In genomic region chrX:54633641-54634040, GRCh38 we compare ENCODE assay signal across 24 cellular contexts.
DNase-seq lines count a peak whose midpoint lies in the region; ATAC-seq and TF ChIP-seq lines count a peak whose summit lies in the region.
"Had no signal": no experiment of that assay in that cellular context is flagged by ENCODE, and none has a peak within 500 bp of the region (broad histone marks: within the 10 kb centered on the region; RNA-seq: fewer than 3 reads in every experiment).

No MANE protein-coding gene starts in this region.

- intact Hi-C loops in thyroid gland (cut with DNase I) = loop anchor here (10.0 kb wide), 1 partner anchor 361 kb away; the partner anchor contains the start of gene PFKFB1

- H3K4me3 ChIP-seq in mesodermal cell (ENCODE audit: extremely low read depth, insufficient read depth, low read length, poor library complexity, severe bottlenecking) = no peak overlapping the region
- no peak overlapping the region for H3K4me3 ChIP-seq in thyroid gland (replicated peaks in 1 of 3)
- H3K4me3 ChIP-seq: esophagus muscularis mucosa, lower lobe of right lung, ovary, sigmoid colon, testis had no signal

- in situ Hi-C loops in ACHN (cut with HindIII; ENCODE audit: low pct_ligation_motif_present, low pct_unique_long_range_greater_than_20kb, low sequenced_read_pairs) = no loop called here

- TF ChIP-seq POLR2A in thyroid gland (IDR thresholded peaks at IDR 0.05) = no peak

- CTCF ChIA-PET in WTC11 (lab: Charles Lee) = interaction anchor here (1.6 to 2.1 kb wide), 2 partner anchors 27 to 153 kb away, joined by 4 to 6 read pairs; no protein-coding TSS in a partner anchor

- POLR2A ChIA-PET in WTC11 (lab: Charles Lee) = no interaction called here

- DNase-seq in ELF-1 (ENCODE audit: low read depth, low spot score) (peak; percentile 88), WTC11 (ENCODE audit: low spot score) (peak; percentile 29), fibroblast of gingiva (ENCODE audit: low read depth) (peak; percentile 14), ACHN (no peak), thyroid gland (no peak)
- no peak for DNase-seq in activated CD4-positive, alpha-beta T cell treated with anti-CD3 and anti-CD28 coated beads for 48 hours
- DNase-seq: activated CD4-positive, alpha-beta T cell treated with anti-CD3 and anti-CD28 coated beads, Interleukin-2, amount 50 U/mL, for 4 hours; activated effector memory CD4-positive, alpha-beta T cell treated with anti-CD3 and anti-CD28 coated beads, Interleukin-2, amount 50 U/mL, for 16 hours; caudate nucleus; DMS153; GOT3; head of caudate nucleus; lower lobe of right lung; NCI-H187; ovary; SIG-M5; sigmoid colon; testis had no signal

- H3K4me1 ChIP-seq in mesodermal cell (ENCODE audit: control insufficient read depth, insufficient read depth, low read length, poor library complexity, severe bottlenecking) (peaks cover 2% of the 10 kb centered on the region), thyroid gland (no peaks in the 10 kb centered on the region)
- H3K4me1 ChIP-seq: esophagus muscularis mucosa, lower lobe of right lung, sigmoid colon, testis had no signal

- peaks cover 40% of the 10 kb centered on the region for H3K4me1 Mint-ChIP-seq in WTC11
- H3K4me1 Mint-ChIP-seq: stimulated activated memory B cell treated with anti-CD40 and anti-IgM and Interleukin-4, amounts not matched to agents 10 μg/mL and 1 μg/mL and 100 μg/mL, for 72 hours had no signal

- H3K36me3 ChIP-seq in mesodermal cell (ENCODE audit: control insufficient read depth, insufficient read depth, low read length) (no peaks in the 10 kb centered on the region), thyroid gland (no peaks in the 10 kb centered on the region)
- H3K36me3 ChIP-seq: esophagus muscularis mucosa, lower lobe of right lung, ovary, sigmoid colon had no signal

- no CpG with 5 or more reads among the region's 3 CpGs for WGBS in mesodermal cell (ENCODE audit: insufficient coverage in 2 of 2), 2 experiments
- 76 to 95% methylated on average over 2 to 3 of the region's 3 CpGs for WGBS in thyroid gland, 2 donors

- H3K27me3 Mint-ChIP-seq in WTC11 (ENCODE audit: low read depth) = no peaks in the 10 kb centered on the region
- H3K27me3 Mint-ChIP-seq: stimulated activated memory B cell treated with anti-CD40 and anti-IgM and Interleukin-4, amounts not matched to agents 10 μg/mL and 1 μg/mL and 100 μg/mL, for 72 hours had no signal

- ATAC-seq in WTC11 (peak; percentile 93), HG02885 (IDR thresholded peaks at IDR 0.05; ENCODE audit: poor library complexity, unreplicated experiment) (no peak)
- ATAC-seq: lower lobe of right lung; stimulated activated memory B cell treated with anti-CD40 and anti-IgM and Interleukin-4, amounts not matched to agents 10 μg/mL and 1 μg/mL and 100 μg/mL, for 72 hours had no signal

- H3K36me3 Mint-ChIP-seq in WTC11 = peaks cover 8% of the 10 kb centered on the region; the same call in 1 of the 2 replicates

- peak overlapping the region; percentile 41 for H3K27ac Mint-ChIP-seq in WTC11
- H3K27ac Mint-ChIP-seq: CD4-positive, CD25-positive, alpha-beta regulatory T cell; stimulated activated memory B cell treated with anti-CD40 and anti-IgM and Interleukin-4, amounts not matched to agents 10 μg/mL and 1 μg/mL and 100 μg/mL, for 72 hours had no signal

- TF ChIP-seq CTCF in WTC11 (IDR thresholded peaks at IDR 0.05) (no peak), thyroid gland (IDR thresholded peaks at IDR 0.05) (no peak)

- H3K27ac ChIP-seq in mesodermal cell (ENCODE audit: low read depth, low read length, severe bottlenecking) = peak overlapping the region; percentile 10
- H3K27ac ChIP-seq in thyroid gland = no peak overlapping the region
- H3K27ac ChIP-seq: esophagus muscularis mucosa, KMS-11, lower lobe of right lung, ovary, sigmoid colon, testis had no signal

- no peak overlapping the region for H3K4me3 Mint-ChIP-seq in WTC11
- H3K4me3 Mint-ChIP-seq: CD4-positive, CD25-positive, alpha-beta regulatory T cell; stimulated activated memory B cell treated with anti-CD40 and anti-IgM and Interleukin-4, amounts not matched to agents 10 μg/mL and 1 μg/mL and 100 μg/mL, for 72 hours had no signal

- H3K9me3 ChIP-seq in mesodermal cell (ENCODE audit: control insufficient read depth, low read length) (no peaks in the 10 kb centered on the region), thyroid gland (no peaks in the 10 kb centered on the region)
- H3K9me3 ChIP-seq: lower lobe of right lung, sigmoid colon, testis had no signal

- H3K9me3 Mint-ChIP-seq in WTC11 = peaks cover 9% of the 10 kb centered on the region; the same call in 1 of the 2 replicates

- H3K27me3 ChIP-seq in thyroid gland = no peaks in the 10 kb centered on the region
- H3K27me3 ChIP-seq: esophagus muscularis mucosa, ovary, sigmoid colon, testis had no signal

TF ChIP-seq in WTC11, 78 proteins besides CTCF, POLR2A, EP300 and RAD21 (continues in another document):
- no peak for TF ChIP-seq IRF2 (CRISPR knock-in tag; IDR thresholded peaks at IDR 0.05; ENCODE audit: borderline replicate concordance, low read depth)
- no peak for TF ChIP-seq SOX15 (CRISPR knock-in tag; IDR thresholded peaks at IDR 0.05)
- TF ChIP-seq NFYB (CRISPR knock-in tag; conservative IDR thresholded peaks at IDR 0.05; ENCODE audit: low read depth) = no peak
- TF ChIP-seq ZNF232 (CRISPR knock-in tag; IDR thresholded peaks at IDR 0.05) = no peak
- TF ChIP-seq NR1H2 (CRISPR knock-in tag; IDR thresholded peaks at IDR 0.05) = no peak
- no peak for TF ChIP-seq SMAD4 (CRISPR knock-in tag; IDR thresholded peaks at IDR 0.05)
- no peak for TF ChIP-seq ZNF532 (CRISPR knock-in tag; IDR thresholded peaks at IDR 0.05; ENCODE audit: borderline replicate concordance)
- TF ChIP-seq OVOL2 (CRISPR knock-in tag; IDR thresholded peaks at IDR 0.05; ENCODE audit: borderline replicate concordance) = no peak
- no peak for TF ChIP-seq CREB1 (CRISPR knock-in tag; IDR thresholded peaks at IDR 0.05)
- no peak for TF ChIP-seq TP53 (CRISPR knock-in tag; IDR thresholded peaks at IDR 0.05)
- TF ChIP-seq SP1 (CRISPR knock-in tag; conservative IDR thresholded peaks at IDR 0.05) = no peak
- no peak for TF ChIP-seq GTF2I (CRISPR knock-in tag; conservative IDR thresholded peaks at IDR 0.05)
- no peak for TF ChIP-seq ATF3 (CRISPR knock-in tag; conservative IDR thresholded peaks at IDR 0.05)
- TF ChIP-seq, protein P1, sequence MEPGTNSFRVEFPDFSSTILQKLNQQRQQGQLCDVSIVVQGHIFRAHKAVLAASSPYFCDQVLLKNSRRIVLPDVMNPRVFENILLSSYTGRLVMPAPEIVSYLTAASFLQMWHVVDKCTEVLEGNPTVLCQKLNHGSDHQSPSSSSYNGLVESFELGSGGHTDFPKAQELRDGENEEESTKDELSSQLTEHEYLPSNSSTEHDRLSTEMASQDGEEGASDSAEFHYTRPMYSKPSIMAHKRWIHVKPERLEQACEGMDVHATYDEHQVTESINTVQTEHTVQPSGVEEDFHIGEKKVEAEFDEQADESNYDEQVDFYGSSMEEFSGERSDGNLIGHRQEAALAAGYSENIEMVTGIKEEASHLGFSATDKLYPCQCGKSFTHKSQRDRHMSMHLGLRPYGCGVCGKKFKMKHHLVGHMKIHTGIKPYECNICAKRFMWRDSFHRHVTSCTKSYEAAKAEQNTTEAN (CRISPR knock-in tag; IDR thresholded peaks at IDR 0.05) = no peak
- no peak for TF ChIP-seq JAZF1 (CRISPR knock-in tag; IDR thresholded peaks at IDR 0.05)
- no peak for TF ChIP-seq MXD4 (CRISPR knock-in tag; IDR thresholded peaks at IDR 0.05; ENCODE audit: borderline replicate concordance)

Comparison
In these comparisons a context has a peak if more than half of its experiments do, and no peak if none do; other contexts are left out.
1. DNase-seq: peak in ELF-1 (single experiment), WTC11 (single experiment) and fibroblast of gingiva (single experiment); none in ACHN (single experiment), activated CD4-positive, alpha-beta T cell treated with anti-CD3 and anti-CD28 coated beads for 48 hours (single experiment) and thyroid gland (0 of 2).